In the genomic region with DNA sequence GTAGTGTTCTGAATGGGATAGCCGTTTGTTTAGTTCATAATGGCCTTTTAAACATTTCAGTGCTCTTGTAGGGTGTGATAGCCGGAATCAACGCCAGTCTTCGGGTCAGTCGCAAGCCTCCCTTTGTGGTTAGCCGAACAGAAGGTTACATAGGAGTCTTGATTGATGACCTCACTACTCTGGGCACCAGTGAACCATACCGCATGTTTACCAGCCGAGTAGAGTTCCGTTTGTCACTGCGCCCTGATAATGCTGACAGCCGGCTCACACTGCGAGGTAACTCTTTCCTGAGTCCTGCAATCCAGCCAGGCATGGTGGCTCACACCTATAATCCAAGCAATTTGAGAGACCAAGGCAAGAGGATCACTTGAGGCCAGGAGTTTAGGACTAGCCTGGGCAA, we compare ENCODE assay signal across 19 cellular contexts. TPM values are rescaled to one million over a fixed set of nuclear protein-coding genes. Genes with fewer than 3 reads are reported as not detected.
DNase-seq lines count a peak whose midpoint lies in the region; ATAC-seq and TF ChIP-seq lines count a peak whose summit lies in the region.
"Had no signal": no experiment of that assay in that cellular context is flagged by ENCODE, and none has a peak within 500 bp of the region (broad histone marks: within the 10 kb centered on the region; RNA-seq: fewer than 3 reads in every experiment).

No MANE protein-coding gene starts in this region.

- H3K4me1 ChIP-seq in hepatocyte (ENCODE audit: insufficient read depth): no peaks in the 10 kb centered on the region
- H3K4me1 ChIP-seq: BLaER1 had no signal

- H3K9me3 ChIP-seq in hepatocyte (ENCODE audit: low read depth): no peaks in the 10 kb centered on the region
- H3K9me3 ChIP-seq: BLaER1 had no signal

- DNase-seq in AG20443 (ENCODE audit: low spot score) (peak; percentile 9), osteocyte (ENCODE audit: extremely low spot score, unreplicated experiment) (peak; percentile 36), NCI-H1436 treated with DMSO at 0.1 percent for 48 hours (lab: John Stamatoyannopoulos, UW) (no peak), hepatocyte (ENCODE audit: low spot score) (no peak)
- no peak for DNase-seq in central memory CD8-positive, alpha-beta T cell (ENCODE audit: low spot score in 2 of 2)
- no peak for DNase-seq in activated CD4-positive, alpha-beta T cell treated with anti-CD3 and anti-CD28 coated beads for 4 hours
- DNase-seq: CD4-positive, alpha-beta T cell; COR-L47; DMS79; NCI-H1105; NCI-H2081 treated with DMSO at 0.1 percent for 48 hours; NCI-H2171 treated with DMSO at 0.1 percent for 48 hours; NCI-H524 treated with DMSO at 0.1 percent for 48 hours; NCI-H82; Right ventricle myocardium superior had no signal

- TF ChIP-seq CTCF in osteocyte (IDR thresholded peaks at IDR 0.05) (no peak), hepatocyte (IDR thresholded peaks at IDR 0.05; ENCODE audit: poor library complexity) (no peak)

- no peak overlapping the region for H3K4me3 Mint-ChIP-seq in central memory CD8-positive, alpha-beta T cell
- H3K4me3 Mint-ChIP-seq in osteocyte (ENCODE audit: unreplicated experiment): no peak overlapping the region
- H3K4me3 Mint-ChIP-seq: CD4-positive, alpha-beta T cell; IgD-negative memory B cell had no signal

- 96% methylated on average over 12 of the region's 12 CpGs for WGBS in hepatocyte (ENCODE audit: low lambda C conversion rate, missing lambda C conversion rate)

- H3K79me2 ChIP-seq in hepatocyte: no peaks in the 10 kb centered on the region

- H3K36me3 Mint-ChIP-seq in central memory CD8-positive, alpha-beta T cell (ENCODE audit: insufficient read depth): peaks cover 88% of the 10 kb centered on the region
- H3K36me3 Mint-ChIP-seq in osteocyte (ENCODE audit: unreplicated experiment): peaks cover 36% of the 10 kb centered on the region

- no peak overlapping the region for H3K4me3 ChIP-seq in hepatocyte
- H3K4me3 ChIP-seq: BLaER1 had no signal

- no peak overlapping the region for H3K4me2 ChIP-seq in hepatocyte
- H3K4me2 ChIP-seq: BLaER1 had no signal

- no peaks in the 10 kb centered on the region for H3K9me3 Mint-ChIP-seq in central memory CD8-positive, alpha-beta T cell
- no peaks in the 10 kb centered on the region for H3K9me3 Mint-ChIP-seq in osteocyte (ENCODE audit: unreplicated experiment)
- H3K9me3 Mint-ChIP-seq: CD4-positive, alpha-beta T cell; IgD-negative memory B cell had no signal

- H2AFZ ChIP-seq in hepatocyte: no peak overlapping the region

- H4K20me1 ChIP-seq in hepatocyte (ENCODE audit: insufficient read depth, poor library complexity, severe bottlenecking): no peaks in the 10 kb centered on the region
- H4K20me1 ChIP-seq: BLaER1 had no signal

- no peaks in the 10 kb centered on the region for H3K27me3 Mint-ChIP-seq in central memory CD8-positive, alpha-beta T cell
- H3K27me3 Mint-ChIP-seq in osteocyte (ENCODE audit: unreplicated experiment): no peaks in the 10 kb centered on the region
- H3K27me3 Mint-ChIP-seq: CD4-positive, alpha-beta T cell; IgD-negative memory B cell had no signal

- no peaks in the 10 kb centered on the region for H3K36me3 ChIP-seq in hepatocyte (replicated peaks; ENCODE audit: insufficient read depth, low read depth)

- H3K4me1 Mint-ChIP-seq in central memory CD8-positive, alpha-beta T cell: peaks cover 11% of the 10 kb centered on the region
- no peaks in the 10 kb centered on the region for H3K4me1 Mint-ChIP-seq in osteocyte (ENCODE audit: unreplicated experiment)

- H3K27ac Mint-ChIP-seq in central memory CD8-positive, alpha-beta T cell (ENCODE audit: low read depth): peak overlapping the region; percentile 29
- no peak overlapping the region for H3K27ac Mint-ChIP-seq in osteocyte (ENCODE audit: unreplicated experiment)
- H3K27ac Mint-ChIP-seq: CD4-positive, alpha-beta T cell; IgD-negative memory B cell had no signal

- no peaks in the 10 kb centered on the region for H3K27me3 ChIP-seq in hepatocyte
- H3K27me3 ChIP-seq: BLaER1 had no signal

- no peak for ATAC-seq in central memory CD8-positive, alpha-beta T cell (replicated peaks; ENCODE audit: extremely low read depth, poor library complexity, severe bottlenecking)

- H3K27ac ChIP-seq in hepatocyte: no peak overlapping the region
- H3K27ac ChIP-seq: BLaER1 had no signal

- no peaks in the 10 kb centered on the region for H3K9me2 ChIP-seq in hepatocyte (replicated peaks; ENCODE audit: insufficient read depth)

TF ChIP-seq in PFSK-1, 5 proteins besides CTCF, POLR2A, EP300 and RAD21:
- TF ChIP-seq FOXP2 (optimal IDR thresholded peaks at IDR 0.05; ENCODE audit: borderline replicate concordance, extremely low read depth, extremely low read length, insufficient read depth) (peak; percentile 59), SIN3A (IDR thresholded peaks at IDR 0.05; ENCODE audit: borderline replicate concordance, insufficient read depth, low read length) (no peak), TAF1 (IDR thresholded peaks at IDR 0.05; ENCODE audit: borderline replicate concordance, insufficient read depth, low read length) (no peak), POLR2AphosphoS5 (IDR thresholded peaks at IDR 0.05; ENCODE audit: low read depth, low read length) (no peak)
- TF ChIP-seq, protein P1, sequence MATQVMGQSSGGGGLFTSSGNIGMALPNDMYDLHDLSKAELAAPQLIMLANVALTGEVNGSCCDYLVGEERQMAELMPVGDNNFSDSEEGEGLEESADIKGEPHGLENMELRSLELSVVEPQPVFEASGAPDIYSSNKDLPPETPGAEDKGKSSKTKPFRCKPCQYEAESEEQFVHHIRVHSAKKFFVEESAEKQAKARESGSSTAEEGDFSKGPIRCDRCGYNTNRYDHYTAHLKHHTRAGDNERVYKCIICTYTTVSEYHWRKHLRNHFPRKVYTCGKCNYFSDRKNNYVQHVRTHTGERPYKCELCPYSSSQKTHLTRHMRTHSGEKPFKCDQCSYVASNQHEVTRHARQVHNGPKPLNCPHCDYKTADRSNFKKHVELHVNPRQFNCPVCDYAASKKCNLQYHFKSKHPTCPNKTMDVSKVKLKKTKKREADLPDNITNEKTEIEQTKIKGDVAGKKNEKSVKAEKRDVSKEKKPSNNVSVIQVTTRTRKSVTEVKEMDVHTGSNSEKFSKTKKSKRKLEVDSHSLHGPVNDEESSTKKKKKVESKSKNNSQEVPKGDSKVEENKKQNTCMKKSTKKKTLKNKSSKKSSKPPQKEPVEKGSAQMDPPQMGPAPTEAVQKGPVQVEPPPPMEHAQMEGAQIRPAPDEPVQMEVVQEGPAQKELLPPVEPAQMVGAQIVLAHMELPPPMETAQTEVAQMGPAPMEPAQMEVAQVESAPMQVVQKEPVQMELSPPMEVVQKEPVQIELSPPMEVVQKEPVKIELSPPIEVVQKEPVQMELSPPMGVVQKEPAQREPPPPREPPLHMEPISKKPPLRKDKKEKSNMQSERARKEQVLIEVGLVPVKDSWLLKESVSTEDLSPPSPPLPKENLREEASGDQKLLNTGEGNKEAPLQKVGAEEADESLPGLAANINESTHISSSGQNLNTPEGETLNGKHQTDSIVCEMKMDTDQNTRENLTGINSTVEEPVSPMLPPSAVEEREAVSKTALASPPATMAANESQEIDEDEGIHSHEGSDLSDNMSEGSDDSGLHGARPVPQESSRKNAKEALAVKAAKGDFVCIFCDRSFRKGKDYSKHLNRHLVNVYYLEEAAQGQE (IDR thresholded peaks at IDR 0.05; ENCODE audit: insufficient read depth in 1 of 2, low read depth in 2 of 2, low read length in 2 of 2): no peak

RNA-seq across cellular contexts. Expression of a gene that starts 20.4 kb away (rescaled TPM):
- polyA plus RNA-seq in PFSK-1 (2012; ENCODE audit: insufficient read length, low read depth): 41.7 TPM
- total RNA-seq in osteocyte: 23.7 and 24.8 TPM in 2 replicates
- 27.4 and 28.2 TPM in 2 replicates for total RNA-seq in hepatocyte
- polyA plus RNA-seq in hepatocyte: 13.1 and 19.2 TPM in 2 replicates

RNA-seq across cellular contexts. Expression of a gene that starts 29.9 kb away (rescaled TPM):
- polyA plus RNA-seq in PFSK-1 (2012; ENCODE audit: insufficient read length, low read depth): not detected
- 0.37 and 0.59 TPM in 2 replicates for total RNA-seq in osteocyte
- 0.50 and 1.0 TPM in 2 replicates for total RNA-seq in hepatocyte
- polyA plus RNA-seq in hepatocyte: 0.18 and 0.35 TPM in 2 replicates
- total RNA-seq: H4 had no signal

RNA-seq across cellular contexts. Expression of a gene that starts 38.9 kb away (rescaled TPM):
- polyA plus RNA-seq in PFSK-1 (2012; ENCODE audit: insufficient read length, low read depth): 12,894 TPM
- total RNA-seq in osteocyte: 10,441 and 10,582 TPM in 2 replicates
- total RNA-seq in hepatocyte: 11,226 and 12,699 TPM in 2 replicates
- polyA plus RNA-seq in hepatocyte: 2,468 and 2,627 TPM in 2 replicates

Comparison
In these comparisons a context has a peak if more than half of its experiments do, and no peak if none do; other contexts are left out.
1. DNase-seq: peak in AG20443 (single experiment) and osteocyte (single experiment); none in central memory CD8-positive, alpha-beta T cell (0 of 2), NCI-H1436 treated with DMSO at 0.1 percent for 48 hours (single experiment), activated CD4-positive, alpha-beta T cell treated with anti-CD3 and anti-CD28 coated beads for 4 hours (0 of 2) and hepatocyte (single experiment).